Comparison of ENCODE assay signal across 10 cellular contexts in genomic region chr2:20048488-20049443, GRCh38. TPM values are rescaled to one million over a fixed set of nuclear protein-coding genes. Genes with fewer than 3 reads are reported as not detected.
DNase-seq lines count a peak whose midpoint lies in the region; ATAC-seq and TF ChIP-seq lines count a peak whose summit lies in the region.
"Had no signal": no experiment of that assay in that cellular context is flagged by ENCODE, and none has a peak within 500 bp of the region (broad histone marks: within the 10 kb centered on the region; RNA-seq: fewer than 3 reads in every experiment).

No MANE protein-coding gene starts in this region.

- ATAC-seq in HG03354 (IDR thresholded peaks at IDR 0.05; ENCODE audit: poor library complexity, severe bottlenecking, unreplicated experiment), result no peak

- no peak for TF ChIP-seq POLR2A in testis (IDR thresholded peaks at IDR 0.05)

- H3K36me3 ChIP-seq in adipocyte (ENCODE audit: control insufficient read depth, insufficient read depth, low read length, severe bottlenecking) (no peaks in the 10 kb centered on the region), testis (ENCODE audit: low read depth, missing control alignments) (no peaks in the 10 kb centered on the region)

- intact Hi-C loops in testis (cut with DNase I; ENCODE audit: low total_unique reads), result no loop called here

- no peaks in the 10 kb centered on the region for H3K9me3 ChIP-seq in adipocyte (ENCODE audit: control insufficient read depth, low read length)
- no peaks in the 10 kb centered on the region for H3K9me3 ChIP-seq in testis

- H3K4me3 ChIP-seq in adipocyte (ENCODE audit: low read length) (peak overlapping the region; percentile 100), testis (peak overlapping the region; percentile 80 to 94)

- in situ Hi-C loops in G401 (cut with HindIII; ENCODE audit: low sequenced_read_pairs), result no loop called here

- H3K27ac ChIP-seq in testis, result peak overlapping the region; percentile 96 to 98

- H3K4me1 ChIP-seq in adipocyte (ENCODE audit: control insufficient read depth, insufficient read depth, low read length), result peaks cover 47% of the 10 kb centered on the region
- H3K4me1 ChIP-seq in testis, result peaks cover 38% of the 10 kb centered on the region

- H3K27me3 ChIP-seq in adipocyte (replicated peaks; ENCODE audit: control insufficient read depth, insufficient read depth, low read length) (no peaks in the 10 kb centered on the region), testis (no peaks in the 10 kb centered on the region)

- 29 to 32% methylated on average over 6 of the region's 6 CpGs for WGBS in testis, 2 donors

- DNase-seq in NCI-H2171 treated with DMSO at 0.1 percent for 48 hours (lab: John Stamatoyannopoulos, UW) (peak; percentile 17), NCI-H2171 (lab: John Stamatoyannopoulos, UW) (no peak), adipocyte (ENCODE audit: low read depth) (peak; percentile 55), left kidney (ENCODE audit: low read depth, low spot score) (peak; percentile 43), testis (no peak), G401 (ENCODE audit: low spot score) (no peak), occipital lobe (lab: John Stamatoyannopoulos, UW) (no peak)
- DNase-seq: NCI-H774; stimulated activated CD4-positive, alpha-beta T cell treated with anti-CD3 and anti-CD28 coated beads, Interleukin-2, amount 100 ng/mL, for 24 hours had no signal

- no peak for TF ChIP-seq CTCF in testis (IDR thresholded peaks at IDR 0.05)

- peak overlapping the region; percentile 99 for H3K9ac ChIP-seq in adipocyte (ENCODE audit: low read length)

RNA-seq across cellular contexts. Expression of gene LAPTM4A, which starts 2.7 kb away (rescaled TPM):
- 100 to 1,000 TPM; 331 to 431 TPM for total RNA-seq in testis
- 712 TPM for polyA plus RNA-seq in testis (ENCODE audit: insufficient read depth, low read depth, low replicate concordance)
- 82.0 and 98.8 TPM in 2 replicates for total RNA-seq in G401 (2014; rRNA removed; shearing (Covaris generic))
- total RNA-seq in occipital lobe, result 93.6 TPM

RNA-seq across cellular contexts. Expression of gene MATN3, which starts 36.3 kb away (rescaled TPM):
- total RNA-seq in testis, result 1 to 10 TPM; 1.9 to 2.1 TPM
- 2.7 TPM for polyA plus RNA-seq in testis (ENCODE audit: insufficient read depth, low read depth, low replicate concordance)
- total RNA-seq in G401 (2014; rRNA removed; shearing (Covaris generic)), result not detected in 2 replicates
- 1.1 TPM for total RNA-seq in occipital lobe

RNA-seq across cellular contexts. Expression of gene WDR35, which starts 58.9 kb away (rescaled TPM):
- total RNA-seq in testis, result 10 to 100 TPM; 18.5 to 24.9 TPM
- 23.6 TPM for polyA plus RNA-seq in testis (ENCODE audit: insufficient read depth, low read depth, low replicate concordance)
- total RNA-seq in G401 (2014; rRNA removed; shearing (Covaris generic)), result 16.7 and 22.8 TPM in 2 replicates
- total RNA-seq in occipital lobe, result 26.5 TPM

Comparison
In these comparisons a context has a peak if more than half of its experiments do, and no peak if none do; other contexts are left out.
1. DNase-seq: peak in NCI-H2171 treated with DMSO at 0.1 percent for 48 hours (single experiment), adipocyte (single experiment) and left kidney (single experiment); none in NCI-H2171 (single experiment), testis (single experiment), G401 (single experiment) and occipital lobe (single experiment).